ENCODE assay signal across 8 cellular contexts in genomic region chr22:36359172-36359973, GRCh38. TPM values are rescaled to one million over a fixed set of nuclear protein-coding genes. Genes with fewer than 3 reads are reported as not detected.
A peak's percentile ranks its signal among the peaks of the same experiment; 100 is the strongest.
DNase-seq lines count a peak whose midpoint lies in the region; ATAC-seq and TF ChIP-seq lines count a peak whose summit lies in the region.

No MANE protein-coding gene starts in this region.

- H3K4me3 ChIP-seq in GM12865 (ENCODE audit: low read depth, low read length) (no peak overlapping the region), HUES48 (ENCODE audit: low read depth, low read length) (no peak overlapping the region), neuronal stem cell (ENCODE audit: low read length in 2 of 2) (no peak overlapping the region)

- H3K9ac ChIP-seq in HUES48 (ENCODE audit: low read depth, low read length) (no peak overlapping the region), neuronal stem cell (ENCODE audit: low read depth, low read length, poor library complexity) (peak overlapping the region; percentile 15)

- peak; percentile 82 for DNase-seq in GM12865 (ENCODE audit: low read depth)
- no peak for DNase-seq in central memory CD8-positive, alpha-beta T cell (ENCODE audit: low spot score in 2 of 2)
- DNase-seq in neuronal stem cell (ENCODE audit: low spot score) = no peak
- no peak for DNase-seq in activated effector memory CD4-positive, alpha-beta T cell treated with anti-CD3 and anti-CD28 coated beads, Interleukin-2, amount 50 U/mL, for 16 hours
- DNase-seq in activated CD4-positive, alpha-beta T cell treated with anti-CD3 and anti-CD28 coated beads, Interleukin-2, amount 50 U/mL, for 4 hours = no peak

- no peak for ATAC-seq in central memory CD8-positive, alpha-beta T cell (replicated peaks; ENCODE audit: extremely low read depth, poor library complexity, severe bottlenecking)
- ATAC-seq in HG03045 (IDR thresholded peaks at IDR 0.05; ENCODE audit: unreplicated experiment) (no peak), HG02623 (IDR thresholded peaks at IDR 0.05; ENCODE audit: unreplicated experiment) (no peak)

- peaks cover 8% of the 10 kb centered on the region for H3K79me1 ChIP-seq in neuronal stem cell (ENCODE audit: low read depth, low read length)

- H3K4ac ChIP-seq in neuronal stem cell (ENCODE audit: low read length) = no peak overlapping the region

- peak overlapping the region; percentile 97 for H3K27ac Mint-ChIP-seq in central memory CD8-positive, alpha-beta T cell (ENCODE audit: low read depth)

- H3K27me3 Mint-ChIP-seq in central memory CD8-positive, alpha-beta T cell = no peaks in the 10 kb centered on the region

- H3K23ac ChIP-seq in neuronal stem cell (ENCODE audit: low read depth, low read length, poor library complexity) = no peak overlapping the region

- H3K27ac ChIP-seq in HUES48 (ENCODE audit: low read depth, low read length) = peak overlapping the region; percentile 32
- peak overlapping the region; percentile 22 for H3K27ac ChIP-seq in neuronal stem cell (replicated peaks; ENCODE audit: low read length)

- H3K4me2 ChIP-seq in neuronal stem cell (ENCODE audit: insufficient read depth, low read length, poor library complexity, severe bottlenecking) = peak overlapping the region; percentile 28

- H3K4me1 ChIP-seq in HUES48 (ENCODE audit: control insufficient read depth, insufficient read depth, low read length) = peaks cover 60% of the 10 kb centered on the region
- H3K4me1 ChIP-seq in neuronal stem cell (ENCODE audit: control insufficient read depth in 2 of 2, insufficient read depth in 1 of 2, low read depth in 1 of 2, low read length in 2 of 2) = peaks cover 3 to 43% of the 10 kb centered on the region in 2 donors

- H4K8ac ChIP-seq in neuronal stem cell (ENCODE audit: low read depth, low read length) = no peak overlapping the region

- H3K14ac ChIP-seq in neuronal stem cell (ENCODE audit: low read length) = no peak overlapping the region

- no peak overlapping the region for H2AK5ac ChIP-seq in neuronal stem cell (ENCODE audit: low read depth, low read length)

- no peaks in the 10 kb centered on the region for H3K9me3 Mint-ChIP-seq in central memory CD8-positive, alpha-beta T cell

- peak overlapping the region; percentile 67 for H3K4me3 Mint-ChIP-seq in central memory CD8-positive, alpha-beta T cell

- peaks cover 98% of the 10 kb centered on the region for H3K4me1 Mint-ChIP-seq in central memory CD8-positive, alpha-beta T cell

- H2BK12ac ChIP-seq in neuronal stem cell (ENCODE audit: low read length) = peak overlapping the region; percentile 92

- no peak overlapping the region for H2BK5ac ChIP-seq in neuronal stem cell (ENCODE audit: low read length)

- no peak overlapping the region for H2BK120ac ChIP-seq in neuronal stem cell (ENCODE audit: low read depth, low read length)

- H3K27me3 ChIP-seq in HUES48 (ENCODE audit: control insufficient read depth, insufficient read depth, low read length) (no peaks in the 10 kb centered on the region), neuronal stem cell (ENCODE audit: control insufficient read depth in 3 of 3, insufficient read depth in 3 of 3, low read depth in 1 of 3, low read length in 3 of 3) (no peaks in the 10 kb centered on the region)

- no peak for TF ChIP-seq CTCF in GM12865 (IDR thresholded peaks at IDR 0.05; ENCODE audit: insufficient read depth, low read depth, low read length, missing control alignments)

- no peak overlapping the region for H2BK15ac ChIP-seq in neuronal stem cell (ENCODE audit: low read length)

- no CpG with 5 or more reads among the region's 5 CpGs for WGBS in neuronal stem cell (ENCODE audit: extremely low coverage in 2 of 2, insufficient read length in 2 of 2, insufficient replicate concordance in 1 of 2), 2 donors

- no peak overlapping the region for H2AFZ ChIP-seq in neuronal stem cell (ENCODE audit: low read length)

- H4K91ac ChIP-seq in neuronal stem cell (ENCODE audit: low read depth, low read length, poor library complexity) = no peak overlapping the region

- H3K36me3 ChIP-seq in HUES48 (ENCODE audit: control insufficient read depth, insufficient read depth, low read length) (no peaks in the 10 kb centered on the region), neuronal stem cell (replicated peaks in 1 of 2; ENCODE audit: control insufficient read depth in 2 of 2, insufficient read depth in 2 of 2, low read length in 2 of 2) (peaks cover 5 to 23% of the 10 kb centered on the region in 2 donors)

- H3K9me3 ChIP-seq in HUES48 (ENCODE audit: control insufficient read depth, insufficient read depth, low read length) (no peaks in the 10 kb centered on the region), neuronal stem cell (replicated peaks in 1 of 2; ENCODE audit: control insufficient read depth in 2 of 2, insufficient read depth in 1 of 2, low read depth in 1 of 2, low read length in 2 of 2) (no peaks in the 10 kb centered on the region)

- H3K36me3 Mint-ChIP-seq in central memory CD8-positive, alpha-beta T cell (ENCODE audit: insufficient read depth) = peaks cover 54% of the 10 kb centered on the region

- H3K18ac ChIP-seq in neuronal stem cell (ENCODE audit: low read length) = no peak overlapping the region

RNA-seq across cellular contexts. Expression of gene MYH9, which starts 28.4 kb away (rescaled TPM):
- 60.4 TPM for polyA plus RNA-seq in neuronal stem cell (2013, experiment 1 of 2)
- 59.3 TPM for polyA plus RNA-seq in neuronal stem cell (2013, experiment 2 of 2)
